9 cellular contexts compared by ENCODE assay signal in genomic region chr22:39522091-39522490, GRCh38. TPM values are rescaled to one million over a fixed set of nuclear protein-coding genes. Genes with fewer than 3 reads are reported as not detected.
A peak's percentile ranks its signal among the peaks of the same experiment; 100 is the strongest.
DNase-seq lines count a peak whose midpoint lies in the region; ATAC-seq and TF ChIP-seq lines count a peak whose summit lies in the region.
"Not testable (repeated sequence)": the region's sequence is repeated elsewhere in the genome, so short reads cannot be mapped to it uniquely, and the experiment has no call there.
"Had no signal": no experiment of that assay in that cellular context is flagged by ENCODE, and none has a peak within 500 bp of the region (broad histone marks: within the 10 kb centered on the region; RNA-seq: fewer than 3 reads in every experiment).

No MANE protein-coding gene starts in this region.

- not testable (repeated sequence) for ATAC-seq in DND-41 (ENCODE audit: insufficient read depth, low read depth); psoas muscle; upper lobe of right lung

- POLR2A ChIA-PET in activated CD4-positive, alpha-beta memory T cell treated with anti-CD3 and anti-CD28 coated beads for 36 hours (lab: Charles Lee) = interaction anchor here (1.5 to 1.7 kb wide), 3 partner anchors 10 to 203 kb away, joined by 8 to 10 read pairs (median 8); partner anchors contain the start of genes MIEF1 and RPL3
- POLR2A ChIA-PET in MCF 10A (lab: Yijun Ruan, JAX) = interaction anchor here (1.2 to 6.1 kb wide), 11 partner anchors 10 to 825 kb away, joined by 3 to 102 read pairs (median 7); partner anchors contain the start of genes ADSL, MIEF1, RPL3 and RPS19BP1

- not testable (repeated sequence) for H3K27me3 ChIP-seq in DND-41 (ENCODE audit: insufficient read depth, low read length, poor library complexity); MG63; mesenchymal stem cell (ENCODE audit: control insufficient read depth in 1 of 2, insufficient read depth in 1 of 2, low read length in 2 of 2); psoas muscle (ENCODE audit: insufficient read depth in 3 of 3, low read length in 2 of 3); upper lobe of right lung

- H2AFZ ChIP-seq in DND-41 (ENCODE audit: low read depth, low read length); mesenchymal stem cell (ENCODE audit: low read depth, low read length): not testable (repeated sequence)

- not testable (repeated sequence) for H3K27me3 Mint-ChIP-seq in activated CD4-positive, alpha-beta memory T cell treated with anti-CD3 and anti-CD28 coated beads for 36 hours; MCF 10A (ENCODE audit: insufficient read depth, unreplicated experiment)

- H3K23ac ChIP-seq in mesenchymal stem cell (ENCODE audit: low read length in 2 of 2) = not testable (repeated sequence)

- H3K4me3 ChIP-seq in DND-41 (ENCODE audit: low read depth in 1 of 2, low read length in 2 of 2) (peak overlapping the region; percentile 93 to 95; a peak in 3 of 4 replicates), MG63 (peak overlapping the region; percentile 99), fibroblast of pulmonary artery (replicated peaks; ENCODE audit: low read depth, low read length) (peak overlapping the region; percentile 97), mesenchymal stem cell (ENCODE audit: insufficient read depth in 1 of 2, low read depth in 1 of 2, low read length in 2 of 2) (peak overlapping the region in 1 of 2 experiments; percentile 97), psoas muscle (peak overlapping the region; percentile 100), upper lobe of right lung (peak overlapping the region; percentile 100)

- TF ChIP-seq CTCF in DND-41 (IDR thresholded peaks at IDR 0.05; ENCODE audit: borderline replicate concordance, extremely low read depth, low read length, poor library complexity, severe bottlenecking); MCF 10A (IDR thresholded peaks at IDR 0.05; ENCODE audit: unreplicated experiment); fibroblast of pulmonary artery (IDR thresholded peaks at IDR 0.05; ENCODE audit: low read length, missing control alignments); psoas muscle (IDR thresholded peaks at IDR 0.05); upper lobe of right lung (IDR thresholded peaks at IDR 0.05): not testable (repeated sequence)

- not testable (repeated sequence) for BruUV-seq in MCF 10A (replicated peaks; lab: Mats Ljungman, UMichigan)

- not testable (repeated sequence) for H3K9me3 Mint-ChIP-seq in activated CD4-positive, alpha-beta memory T cell treated with anti-CD3 and anti-CD28 coated beads for 36 hours; MCF 10A (ENCODE audit: unreplicated experiment)

- peak overlapping the region; percentile 84 for H3K4me3 Mint-ChIP-seq in activated CD4-positive, alpha-beta memory T cell treated with anti-CD3 and anti-CD28 coated beads for 36 hours
- peak overlapping the region; percentile 93 for H3K4me3 Mint-ChIP-seq in MCF 10A (ENCODE audit: unreplicated experiment)

- H2BK120ac ChIP-seq in mesenchymal stem cell (ENCODE audit: low read depth, low read length) = not testable (repeated sequence)

- H3K27ac ChIP-seq in DND-41 (ENCODE audit: low read length) = peak overlapping the region; percentile 98
- peak overlapping the region; percentile 31 for H3K27ac ChIP-seq in mesenchymal stem cell (ENCODE audit: low read length, poor library complexity, severe bottlenecking)
- peak overlapping the region; percentile 100 for H3K27ac ChIP-seq in psoas muscle
- H3K27ac ChIP-seq in upper lobe of right lung = peak overlapping the region; percentile 58

- not testable (repeated sequence) for H3K14ac ChIP-seq in mesenchymal stem cell (ENCODE audit: low read length in 2 of 2)

- not testable (repeated sequence) for H2AK5ac ChIP-seq in mesenchymal stem cell (ENCODE audit: low read length, severe bottlenecking)

- H3K36me3 ChIP-seq in DND-41 (ENCODE audit: insufficient read depth, low read length) = peaks cover 55% of the 10 kb centered on the region
- peaks cover 41% of the 10 kb centered on the region for H3K36me3 ChIP-seq in MG63
- H3K36me3 ChIP-seq in mesenchymal stem cell (ENCODE audit: control insufficient read depth in 1 of 2, insufficient read depth in 2 of 2, low read depth in 1 of 2, low read length in 2 of 2) = peaks cover 47 to 48% of the 10 kb centered on the region in 2 experiments
- peaks cover 4 to 53% of the 10 kb centered on the region in 2 donors for H3K36me3 ChIP-seq in psoas muscle (ENCODE audit: insufficient read depth in 1 of 2, low read depth in 1 of 2)
- peaks cover 47% of the 10 kb centered on the region for H3K36me3 ChIP-seq in upper lobe of right lung

- H3K79me1 ChIP-seq in mesenchymal stem cell (replicated peaks; ENCODE audit: low read length, poor library complexity, severe bottlenecking) = peaks cover 11% of the 10 kb centered on the region

- H2BK5ac ChIP-seq in mesenchymal stem cell (ENCODE audit: low read depth, low read length, poor library complexity, severe bottlenecking) = not testable (repeated sequence)

- peaks cover 57% of the 10 kb centered on the region for H3K36me3 Mint-ChIP-seq in activated CD4-positive, alpha-beta memory T cell treated with anti-CD3 and anti-CD28 coated beads for 36 hours
- H3K36me3 Mint-ChIP-seq in MCF 10A (ENCODE audit: insufficient read depth, unreplicated experiment) = peaks cover 69% of the 10 kb centered on the region

- H4K8ac ChIP-seq in mesenchymal stem cell (ENCODE audit: low read length) = not testable (repeated sequence)

- H2BK12ac ChIP-seq in mesenchymal stem cell (ENCODE audit: low read length in 2 of 2) = not testable (repeated sequence)

- peak overlapping the region; percentile 98 for H3K27ac Mint-ChIP-seq in activated CD4-positive, alpha-beta memory T cell treated with anti-CD3 and anti-CD28 coated beads for 36 hours
- peak overlapping the region; percentile 100 for H3K27ac Mint-ChIP-seq in MCF 10A (ENCODE audit: low read depth, unreplicated experiment)

- not testable (repeated sequence) for H3K9me3 ChIP-seq in DND-41 (ENCODE audit: insufficient read depth, low read length, severe bottlenecking); MG63; mesenchymal stem cell (ENCODE audit: control insufficient read depth, low read length); psoas muscle; upper lobe of right lung

- CTCF ChIA-PET in activated CD4-positive, alpha-beta memory T cell treated with anti-CD3 and anti-CD28 coated beads for 36 hours (lab: Charles Lee) = interaction anchor here (0.7 to 14.2 kb wide), 3 partner anchors 28 to 514 kb away, joined by 3 to 387 read pairs (median 3); no protein-coding TSS in a partner anchor
- CTCF ChIA-PET in MCF 10A (lab: Yijun Ruan, JAX) = interaction anchor here (1.0 to 2.5 kb wide), 3 partner anchors 8 to 826 kb away, joined by 3 to 9 read pairs (median 4); no protein-coding TSS in a partner anchor

- peaks cover 53% of the 10 kb centered on the region for H4K20me1 ChIP-seq in DND-41 (ENCODE audit: insufficient read depth, low read length)

- not testable (repeated sequence) for H3K18ac ChIP-seq in mesenchymal stem cell (ENCODE audit: low read depth in 1 of 2, low read length in 2 of 2)

- intact Hi-C loops in activated CD4-positive, alpha-beta memory T cell treated with anti-CD3 and anti-CD28 coated beads for 36 hours (cut with micrococcal nuclease) = loop anchor here (10.0 kb wide), 1 partner anchor 277 kb away; the partner anchor contains the start of gene PDGFB
- intact Hi-C loops in MCF 10A (cut with micrococcal nuclease) = loop anchor here (5.0 to 10.0 kb wide), 2 partner anchors 205 to 347 kb away; partner anchors contain the start of gene RPL3
- intact Hi-C loops in psoas muscle (cut with DNase I); upper lobe of right lung (cut with DNase I): not testable (repeated sequence)

- peaks cover 51% of the 10 kb centered on the region for H3K4me1 Mint-ChIP-seq in activated CD4-positive, alpha-beta memory T cell treated with anti-CD3 and anti-CD28 coated beads for 36 hours (ENCODE audit: low read depth)
- peaks cover 27% of the 10 kb centered on the region for H3K4me1 Mint-ChIP-seq in MCF 10A (ENCODE audit: insufficient read depth, unreplicated experiment)

- H3K4ac ChIP-seq in mesenchymal stem cell (ENCODE audit: low read depth in 1 of 2, low read length in 2 of 2) = not testable (repeated sequence)

- not testable (repeated sequence) for H4K91ac ChIP-seq in mesenchymal stem cell (ENCODE audit: low read length)

- peaks cover 76% of the 10 kb centered on the region for H3K79me2 ChIP-seq in DND-41 (ENCODE audit: insufficient read depth, low read length)

- H3K9ac ChIP-seq in DND-41 (ENCODE audit: low read depth, low read length) (peak overlapping the region; percentile 100), mesenchymal stem cell (ENCODE audit: low read length) (peak overlapping the region; percentile 100)

- H2BK15ac ChIP-seq in mesenchymal stem cell (ENCODE audit: low read depth, poor library complexity, severe bottlenecking) = not testable (repeated sequence)

- not testable (repeated sequence) for DNase-seq in DND-41; MG63; activated CD4-positive, alpha-beta memory T cell treated with anti-CD3 and anti-CD28 coated beads for 36 hours; MCF 10A (ENCODE audit: unreplicated experiment); fibroblast of pulmonary artery (ENCODE audit: low read depth); mesenchymal stem cell; upper lobe of right lung
- peak in 1 of 2 donors; percentile 36 for DNase-seq in psoas muscle

- WGBS in mesenchymal stem cell = 58% methylated on average over 5 of the region's 5 CpGs
- 8 to 14% (median 10%) methylated on average over 3 to 4 of the region's 5 CpGs for WGBS in psoas muscle, 3 donors

- H3K4me2 ChIP-seq in DND-41 (ENCODE audit: insufficient read depth, low read length) (peak overlapping the region; percentile 74), mesenchymal stem cell (ENCODE audit: low read length, poor library complexity, severe bottlenecking) (peak overlapping the region; percentile 82)

- H3K4me1 ChIP-seq in DND-41 (ENCODE audit: insufficient read depth, low read length) (peaks cover 49% of the 10 kb centered on the region), mesenchymal stem cell (ENCODE audit: control insufficient read depth, insufficient read depth, low read depth, low read length) (peaks cover 30% of the 10 kb centered on the region), psoas muscle (peaks cover 31% of the 10 kb centered on the region), upper lobe of right lung (peaks cover 58% of the 10 kb centered on the region)

RNA-seq across cellular contexts. Expression of gene ATF4, which starts 1.7 kb away (rescaled TPM):
- 345 and 436 TPM in 2 replicates for total RNA-seq in MG63 (2014; rRNA removed; shearing (Covaris generic); ENCODE audit: low replicate concordance)
- 100 to 1,000 TPM; 437 to 455 TPM for total RNA-seq in activated CD4-positive, alpha-beta memory T cell treated with anti-CD3 and anti-CD28 coated beads for 36 hours
- total RNA-seq in MCF 10A (2022) (717 and 764 TPM in 2 replicates), psoas muscle (100 to 1,000 TPM; 246 to 839 (median 408) TPM), upper lobe of right lung (327 TPM)
- 513 TPM for polyA plus RNA-seq in mesenchymal stem cell (2013, experiment 1 of 2)
- polyA plus RNA-seq in mesenchymal stem cell (2013, experiment 2 of 2) = 503 TPM
- 1,000 to 10,000 TPM; 1,006 to 1,369 (median 1,295) TPM for polyA plus RNA-seq in psoas muscle

RNA-seq across cellular contexts. Expression of gene RPS19BP1, which starts 10.5 kb away (rescaled TPM):
- 138 and 161 TPM in 2 replicates for total RNA-seq in MG63 (2014; rRNA removed; shearing (Covaris generic); ENCODE audit: low replicate concordance)
- total RNA-seq in activated CD4-positive, alpha-beta memory T cell treated with anti-CD3 and anti-CD28 coated beads for 36 hours = 10 to 100 TPM; 65.2 to 67.5 TPM
- total RNA-seq in MCF 10A (2022) (104 and 106 TPM in 2 replicates), psoas muscle (10 to 100 TPM; 34.0 to 52.6 (median 42.6) TPM), upper lobe of right lung (72.5 TPM)
- polyA plus RNA-seq in mesenchymal stem cell (2013, experiment 1 of 2) = 59.9 TPM
- polyA plus RNA-seq in mesenchymal stem cell (2013, experiment 2 of 2) = 59.6 TPM
- 100 to 1,000 TPM; 143 to 313 (median 186) TPM for polyA plus RNA-seq in psoas muscle

RNA-seq across cellular contexts. Expression of gene MIEF1, which starts 20.0 kb away (rescaled TPM):
- total RNA-seq in MG63 (2014; rRNA removed; shearing (Covaris generic); ENCODE audit: low replicate concordance) = 32.3 and 32.7 TPM in 2 replicates
- total RNA-seq in activated CD4-positive, alpha-beta memory T cell treated with anti-CD3 and anti-CD28 coated beads for 36 hours = 10 to 100 TPM; 40.3 to 43.1 TPM
- 37.0 and 40.2 TPM in 2 replicates for total RNA-seq in MCF 10A (2022)
- polyA plus RNA-seq in mesenchymal stem cell (2013, experiment 1 of 2) = 19.0 TPM
- 19.9 TPM for polyA plus RNA-seq in mesenchymal stem cell (2013, experiment 2 of 2)
- total RNA-seq in psoas muscle = 10 to 100 TPM in 2 of 4 donors, 1 to 10 TPM in 2; 8.6 to 18.7 (median 13.3) TPM
- 10 to 100 TPM in 2 of 3 donors, 1 to 10 TPM in 1; 7.4 to 20.9 (median 14.0) TPM for polyA plus RNA-seq in psoas muscle
- total RNA-seq in upper lobe of right lung = 24.3 TPM

RNA-seq across cellular contexts. Expression of gene CACNA1I, which starts 48.5 kb away (rescaled TPM):
- not detected in 2 replicates for total RNA-seq in MG63 (2014; rRNA removed; shearing (Covaris generic); ENCODE audit: low replicate concordance)
- total RNA-seq in activated CD4-positive, alpha-beta memory T cell treated with anti-CD3 and anti-CD28 coated beads for 36 hours = under 1 TPM; 0.36 to 0.57 TPM
- total RNA-seq in MCF 10A (2022) (0.02 TPM in 2 replicates), psoas muscle (under 1 TPM in 2 of 4 donors, not detected in 2; 0.04 to 0.06 TPM), upper lobe of right lung (0.32 TPM)
- polyA plus RNA-seq in mesenchymal stem cell (2013, experiment 1 of 2) = under 0.01 TPM
- 0.01 TPM for polyA plus RNA-seq in mesenchymal stem cell (2013, experiment 2 of 2)
- under 1 TPM; 0.01 to 0.14 (median 0.01) TPM for polyA plus RNA-seq in psoas muscle
- total RNA-seq: lung microvascular endothelial cell had no signal

Comparison
In these comparisons a context has a peak if more than half of its experiments do, and no peak if none do; other contexts are left out.
1. H3K27ac ChIP-seq: peak in every context shown above with its lines; median percentile 100 in psoas muscle; 98 in DND-41; 58 in upper lobe of right lung; 31 in mesenchymal stem cell.